8 cellular contexts compared by ENCODE assay signal in the genomic region with DNA sequence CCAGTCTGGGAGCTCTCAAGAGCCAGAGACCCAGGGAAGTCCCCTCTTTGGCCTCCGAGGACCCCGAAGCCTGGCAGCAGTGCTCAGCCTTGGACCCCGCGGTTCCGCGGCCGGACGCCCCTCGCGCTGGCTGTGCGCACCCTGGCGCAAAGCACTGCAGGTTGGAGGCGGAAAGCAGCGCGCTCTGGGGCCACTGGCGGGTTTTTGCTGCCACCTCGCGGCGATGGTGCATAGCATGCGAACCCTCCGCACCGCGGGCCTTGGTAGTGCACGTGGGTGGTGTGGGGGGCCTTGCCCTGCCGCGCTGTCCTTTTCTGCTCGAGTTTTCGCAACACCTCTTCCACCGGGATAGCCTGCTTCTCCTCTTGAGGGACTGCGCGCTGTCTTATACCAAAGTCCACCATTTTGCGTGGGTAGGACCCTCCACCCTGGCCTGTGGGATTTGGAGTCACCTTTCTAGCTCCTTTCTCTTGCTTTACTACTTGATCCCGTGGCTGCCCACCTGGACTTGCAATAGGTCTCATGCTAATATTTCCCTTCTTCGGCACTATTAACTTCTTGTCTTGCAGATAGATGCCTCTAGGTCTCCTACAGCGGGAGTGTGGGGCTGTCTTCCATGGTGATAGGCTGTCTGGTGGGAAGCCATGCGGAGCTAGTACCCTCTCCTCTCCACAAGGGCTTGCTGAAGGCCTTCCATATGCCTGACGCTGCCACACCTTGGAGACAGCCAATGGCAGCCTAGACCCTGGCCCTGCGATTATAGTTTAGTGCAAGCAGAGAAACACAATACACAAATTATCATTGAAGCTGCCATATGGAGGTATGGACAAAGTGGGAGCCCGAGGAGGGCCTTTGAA. TPM values are rescaled to one million over a fixed set of nuclear protein-coding genes. Genes with fewer than 3 reads are reported as not detected.
A peak's percentile ranks its signal among the peaks of the same experiment; 100 is the strongest.
DNase-seq lines count a peak whose midpoint lies in the region; ATAC-seq lines count a peak whose summit lies in the region.

No MANE protein-coding gene starts in this region.

- in situ Hi-C loops in G401 (cut with HindIII; ENCODE audit: low sequenced_read_pairs), result no loop called here

- H3K27ac ChIP-seq in caudate nucleus (ENCODE audit: low read depth, low read length), result no peak overlapping the region

- ATAC-seq in HG02852 (IDR thresholded peaks at IDR 0.05; ENCODE audit: unreplicated experiment), result peak; percentile 65
- ATAC-seq in activated CD4-positive, CD25-positive, alpha-beta regulatory T cell treated with anti-CD3 and anti-CD28 coated beads, Interleukin-2, amount 50 U/mL, for 24 hours, result peak; percentile 72 to 82
- ATAC-seq in GM21786 (IDR thresholded peaks at IDR 0.05; ENCODE audit: unreplicated experiment), result no peak

- DNase-seq in G401 (ENCODE audit: low spot score) (peak; percentile 60), NCI-H2227 treated with DMSO at 0.1 percent for 48 hours (lab: John Stamatoyannopoulos, UW) (peak; percentile 67), caudate nucleus (lab: John Stamatoyannopoulos, UW) (peak in 54 of 61 donors; percentile 4 to 81 (median 59)), kidney glomerular epithelial cell (lab: John Stamatoyannopoulos, UW) (peak; percentile 32)
- DNase-seq in stimulated activated CD4-positive, alpha-beta T cell treated with anti-CD3 and anti-CD28 coated beads, Interleukin-2, amount 100 ng/mL, for 24 hours, result peak; percentile 85 to 89

RNA-seq across cellular contexts. Expression of a gene that starts 14.3 kb away (rescaled TPM):
- not detected in 2 replicates for total RNA-seq in G401 (2014; rRNA removed; shearing (Covaris generic))

RNA-seq across cellular contexts. Expression of a gene that starts 53.4 kb away (rescaled TPM):
- not detected in 2 replicates for total RNA-seq in G401 (2014; rRNA removed; shearing (Covaris generic))

Comparison
In these comparisons a context has a peak if more than half of its experiments do, and no peak if none do; other contexts are left out.
1. DNase-seq: peak in every context shown above with its lines; median percentile 87 in stimulated activated CD4-positive, alpha-beta T cell treated with anti-CD3 and anti-CD28 coated beads, Interleukin-2, amount 100 ng/mL, for 24 hours; 67 in NCI-H2227 treated with DMSO at 0.1 percent for 48 hours; 60 in G401; 59 in caudate nucleus; 32 in kidney glomerular epithelial cell.